ENCODE assay signal across 1 cellular context in the genomic region with DNA sequence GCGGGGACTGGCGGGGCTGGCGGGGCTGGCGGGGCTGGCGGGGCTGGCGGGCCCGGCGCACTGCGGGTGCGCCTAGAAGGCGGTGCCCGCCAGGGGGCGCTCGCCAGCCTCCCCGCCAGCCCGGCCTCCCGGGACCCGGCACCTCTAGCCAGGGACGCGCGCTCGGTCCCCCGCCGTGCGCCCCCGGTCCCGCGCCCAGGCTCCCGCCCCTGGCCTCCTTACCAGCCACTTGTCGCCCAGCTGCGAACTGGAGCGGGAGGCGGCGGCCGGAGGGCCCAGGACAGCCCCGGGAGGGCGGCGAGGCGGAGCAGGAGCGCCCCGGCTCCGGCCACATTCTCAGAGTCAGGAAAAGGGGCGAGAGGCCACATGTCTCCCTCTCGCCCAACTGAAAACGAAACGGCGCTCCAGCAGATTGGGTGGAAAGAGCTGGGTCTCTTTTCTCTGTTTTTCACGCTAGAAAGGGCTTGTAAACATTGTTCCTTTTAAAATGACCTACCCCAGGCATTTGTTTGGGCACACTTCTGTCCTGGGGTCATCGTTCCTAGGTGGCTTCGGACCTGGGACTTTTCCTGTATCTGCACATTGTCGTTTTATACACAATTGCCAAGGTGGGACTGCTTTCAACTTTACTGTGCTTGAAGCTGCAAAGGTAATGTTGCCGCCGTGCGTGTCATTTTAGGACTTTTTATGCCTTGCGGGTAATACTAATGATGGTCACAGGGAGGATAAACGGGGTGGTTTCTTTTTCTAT.
TF ChIP-seq lines count a peak whose summit lies in the region.

No MANE protein-coding gene starts in this region.

TF ChIP-seq in K562, 482 proteins besides CTCF, POLR2A, EP300 and RAD21 (continued from another document and continues in another):
- TF ChIP-seq STAT6 (CRISPR knock-in tag; IDR thresholded peaks at IDR 0.05) (no peak), FOXK2 (conservative IDR thresholded peaks at IDR 0.05 in 1 of 2, IDR thresholded peaks at IDR 0.05 in 1 of 2; ENCODE audit: low read depth in 2 of 2) (no peak), LEF1 (IDR thresholded peaks at IDR 0.05) (no peak), PCBP2 (IDR thresholded peaks at IDR 0.05; ENCODE audit: low read depth, low read length, poor library complexity, severe bottlenecking) (no peak), NFRKB (IDR thresholded peaks at IDR 0.05; ENCODE audit: low read depth) (no peak; the same call in 1 of the 2 replicates), BCLAF1 (IDR thresholded peaks at IDR 0.05; ENCODE audit: borderline replicate concordance in 1 of 2, control insufficient read depth in 1 of 2, low read depth in 2 of 2, low read length in 1 of 2) (no peak), ZNF668 (CRISPR knock-in tag; IDR thresholded peaks at IDR 0.05) (no peak), MECOM (CRISPR knock-in tag; IDR thresholded peaks at IDR 0.05) (no peak), TBL1XR1 (IDR thresholded peaks at IDR 0.05; ENCODE audit: low read length in 2 of 2) (no peak), SMARCC2 (IDR thresholded peaks at IDR 0.05; ENCODE audit: low read depth) (no peak), CC2D1A (IDR thresholded peaks at IDR 0.05) (no peak), E2F1 (CRISPR knock-in tag; IDR thresholded peaks at IDR 0.05) (peak; percentile 51; the same call in 1 of the 2 replicates), MEF2D (tag; conservative IDR thresholded peaks at IDR 0.05; ENCODE audit: low read depth) (no peak), GATA2 (CRISPR knock-in tag; IDR thresholded peaks at IDR 0.05) (no peak), FOXA3 (CRISPR knock-in tag; conservative IDR thresholded peaks at IDR 0.05 in 1 of 2, IDR thresholded peaks at IDR 0.05 in 1 of 2) (peak in 1 of 2 experiments; percentile 16; a peak in 1 of 4 replicates), SIN3B (IDR thresholded peaks at IDR 0.05; ENCODE audit: low read depth) (peak; percentile 33), DMBX1 (CRISPR knock-in tag; IDR thresholded peaks at IDR 0.05; ENCODE audit: borderline replicate concordance) (no peak; the same call in 1 of the 2 replicates), ELF1 (tag; IDR thresholded peaks at IDR 0.05) (no peak), PHF20 (IDR thresholded peaks at IDR 0.05; ENCODE audit: partially characterized antibody) (no peak), XRCC5 (IDR thresholded peaks at IDR 0.05; ENCODE audit: low read depth, low read length) (no peak), SAFB (IDR thresholded peaks at IDR 0.05; ENCODE audit: borderline replicate concordance, low read depth, low read length) (no peak), ZEB2 (IDR thresholded peaks at IDR 0.05) (no peak), RUNX1 (IDR thresholded peaks at IDR 0.05; ENCODE audit: low read depth) (no peak), ZFPM2 (CRISPR knock-in tag; IDR thresholded peaks at IDR 0.05) (no peak), ZNF551 (CRISPR knock-in tag; IDR thresholded peaks at IDR 0.05) (no peak), BMI1 (IDR thresholded peaks at IDR 0.05; ENCODE audit: low read length) (no peak), ZNF232 (CRISPR knock-in tag; IDR thresholded peaks at IDR 0.05) (no peak), ZBTB11 (CRISPR knock-in tag; IDR thresholded peaks at IDR 0.05) (0 out of 6 replicates have a peak, but pooled peaks of 1 of the 3 experiments have one; percentile 46), EWSR1 (IDR thresholded peaks at IDR 0.05; ENCODE audit: borderline replicate concordance, low read depth, partially characterized antibody) (no peak), FOXO4 (CRISPR knock-in tag; IDR thresholded peaks at IDR 0.05) (no peak), ZFP36 (IDR thresholded peaks at IDR 0.05; ENCODE audit: low read depth, low read length, partially characterized antibody) (no peak), JUND (IDR thresholded peaks at IDR 0.05; ENCODE audit: borderline replicate concordance, low read depth, low read length) (0 out of 2 replicates have a peak, but pooled peaks have one; percentile 16), JUND (tag; IDR thresholded peaks at IDR 0.05; ENCODE audit: borderline replicate concordance, low read depth, low read length) (no peak), XRCC4 (IDR thresholded peaks at IDR 0.05; ENCODE audit: extremely low read depth, insufficient read depth, insufficient read length) (no peak), HMGXB4 (CRISPR knock-in tag; IDR thresholded peaks at IDR 0.05) (no peak; the same call in 1 of the 2 replicates), FOS (IDR thresholded peaks at IDR 0.05; ENCODE audit: extremely low read depth, insufficient read length) (no peak)
- TF ChIP-seq, protein P1, sequence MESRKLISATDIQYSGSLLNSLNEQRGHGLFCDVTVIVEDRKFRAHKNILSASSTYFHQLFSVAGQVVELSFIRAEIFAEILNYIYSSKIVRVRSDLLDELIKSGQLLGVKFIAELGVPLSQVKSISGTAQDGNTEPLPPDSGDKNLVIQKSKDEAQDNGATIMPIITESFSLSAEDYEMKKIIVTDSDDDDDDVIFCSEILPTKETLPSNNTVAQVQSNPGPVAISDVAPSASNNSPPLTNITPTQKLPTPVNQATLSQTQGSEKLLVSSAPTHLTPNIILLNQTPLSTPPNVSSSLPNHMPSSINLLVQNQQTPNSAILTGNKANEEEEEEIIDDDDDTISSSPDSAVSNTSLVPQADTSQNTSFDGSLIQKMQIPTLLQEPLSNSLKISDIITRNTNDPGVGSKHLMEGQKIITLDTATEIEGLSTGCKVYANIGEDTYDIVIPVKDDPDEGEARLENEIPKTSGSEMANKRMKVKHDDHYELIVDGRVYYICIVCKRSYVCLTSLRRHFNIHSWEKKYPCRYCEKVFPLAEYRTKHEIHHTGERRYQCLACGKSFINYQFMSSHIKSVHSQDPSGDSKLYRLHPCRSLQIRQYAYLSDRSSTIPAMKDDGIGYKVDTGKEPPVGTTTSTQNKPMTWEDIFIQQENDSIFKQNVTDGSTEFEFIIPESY (CRISPR knock-in tag; IDR thresholded peaks at IDR 0.05), result no peak
- TF ChIP-seq, protein P2, sequence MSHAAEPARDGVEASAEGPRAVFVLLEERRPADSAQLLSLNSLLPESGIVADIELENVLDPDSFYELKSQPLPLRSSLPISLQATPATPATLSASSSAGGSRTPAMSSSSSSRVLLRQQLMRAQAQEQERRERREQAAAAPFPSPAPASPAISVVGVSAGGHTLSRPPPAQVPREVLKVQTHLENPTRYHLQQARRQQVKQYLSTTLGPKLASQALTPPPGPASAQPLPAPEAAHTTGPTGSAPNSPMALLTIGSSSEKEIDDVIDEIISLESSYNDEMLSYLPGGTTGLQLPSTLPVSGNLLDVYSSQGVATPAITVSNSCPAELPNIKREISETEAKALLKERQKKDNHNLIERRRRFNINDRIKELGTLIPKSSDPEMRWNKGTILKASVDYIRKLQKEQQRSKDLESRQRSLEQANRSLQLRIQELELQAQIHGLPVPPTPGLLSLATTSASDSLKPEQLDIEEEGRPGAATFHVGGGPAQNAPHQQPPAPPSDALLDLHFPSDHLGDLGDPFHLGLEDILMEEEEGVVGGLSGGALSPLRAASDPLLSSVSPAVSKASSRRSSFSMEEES (CRISPR knock-in tag; IDR thresholded peaks at IDR 0.05), result no peak
- TF ChIP-seq, protein P3, sequence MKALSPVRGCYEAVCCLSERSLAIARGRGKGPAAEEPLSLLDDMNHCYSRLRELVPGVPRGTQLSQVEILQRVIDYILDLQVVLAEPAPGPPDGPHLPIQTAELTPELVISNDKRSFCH (CRISPR knock-in tag; IDR thresholded peaks at IDR 0.05), result no peak
- TF ChIP-seq, protein P3 (tag; IDR thresholded peaks at IDR 0.05), result no peak
